Comparison of ENCODE assay signal across 25 cellular contexts in genomic region chr4:42543126-42543525, GRCh38.
"Had no signal": no experiment of that assay in that cellular context is flagged by ENCODE, and none has a peak within 500 bp of the region (broad histone marks: within the 10 kb centered on the region; RNA-seq: fewer than 3 reads in every experiment).

No MANE protein-coding gene starts in this region.

- H3K4me3 ChIP-seq: colonic mucosa, esophagus squamous epithelium, gastroesophageal sphincter, heart left ventricle, hepatocyte, left lung, lower lobe of right lung, mucosa of descending colon had no signal

- H3K79me2 ChIP-seq: hepatocyte had no signal

- H3K36me3 ChIP-seq: colonic mucosa, esophagus squamous epithelium had no signal

- H3K9me3 ChIP-seq: colonic mucosa, esophagus squamous epithelium, gastroesophageal sphincter, left lung, lower lobe of right lung, mucosa of descending colon had no signal

- H3K27me3 Mint-ChIP-seq: dendritic cell treated with granulocyte-macrophage colony-stimulating factor and Interleukin-4, amounts not matched to agents 40 ng/mL and 50 ng/mL, for 4 days; effector memory CD8-positive, alpha-beta T cell; naive B cell had no signal

- H3K27ac ChIP-seq: colonic mucosa, epithelial cell of prostate, esophagus squamous epithelium, gastroesophageal sphincter, heart left ventricle, hepatocyte, left lung, lower lobe of right lung had no signal

- H3K27ac Mint-ChIP-seq: dendritic cell treated with granulocyte-macrophage colony-stimulating factor and Interleukin-4, amounts not matched to agents 40 ng/mL and 50 ng/mL, for 4 days; effector memory CD8-positive, alpha-beta T cell; endodermal cell; immature natural killer cell; mesothelial cell of epicardium had no signal

- FAIRE-seq: endometrium, keratinocyte had no signal

- H3K4me3 Mint-ChIP-seq: dendritic cell treated with granulocyte-macrophage colony-stimulating factor and Interleukin-4, amounts not matched to agents 40 ng/mL and 50 ng/mL, for 4 days; effector memory CD8-positive, alpha-beta T cell; endodermal cell; immature natural killer cell; mesothelial cell of epicardium; naive B cell had no signal

- H3K4me1 ChIP-seq: colonic mucosa, esophagus squamous epithelium, gastroesophageal sphincter, heart left ventricle, left lung, lower lobe of right lung had no signal

- H3K27me3 ChIP-seq: colonic mucosa, esophagus squamous epithelium, gastroesophageal sphincter, heart left ventricle, hepatocyte, left lung had no signal

- H3K36me3 Mint-ChIP-seq: mesothelial cell of epicardium had no signal

- ATAC-seq: effector memory CD8-positive, alpha-beta T cell; esophagus mucosa; gastroesophageal sphincter; heart left ventricle; left cardiac atrium; left lung; left ventricle myocardium superior; lower lobe of right lung; mucosa of descending colon had no signal

- H3K4me1 Mint-ChIP-seq: endodermal cell had no signal

- H3K9me3 Mint-ChIP-seq: dendritic cell treated with granulocyte-macrophage colony-stimulating factor and Interleukin-4, amounts not matched to agents 40 ng/mL and 50 ng/mL, for 4 days; effector memory CD8-positive, alpha-beta T cell; immature natural killer cell had no signal

- H3K4me2 ChIP-seq: hepatocyte had no signal

- DNase-seq: colonic mucosa; cortex of kidney; effector CD8-positive, alpha-beta T cell; effector memory CD8-positive, alpha-beta T cell; endodermal cell; erythroblast; esophagus squamous epithelium; heart left ventricle; hypothalamus; immature natural killer cell; left cardiac atrium; left lung; left ventricle myocardium superior; lower lobe of right lung; mesenchymal stem cell; mucosa of descending colon; naive B cell had no signal

- H2AFZ ChIP-seq: hepatocyte had no signal
